Comparison of ENCODE assay signal across 8 cellular contexts in genomic region chr14:103847439-103847953, GRCh38. TPM values are rescaled to one million over a fixed set of nuclear protein-coding genes. Genes with fewer than 3 reads are reported as not detected.
DNase-seq lines count a peak whose midpoint lies in the region; ATAC-seq and TF ChIP-seq lines count a peak whose summit lies in the region.

PPP1R13B (minus strand) TSS chr14:103847575; CDS start chr14:103847307, 268 bp downstream.

- no peaks in the 10 kb centered on the region for H3K9me3 ChIP-seq in neuron (ENCODE audit: low read length)
- H3K9me3 ChIP-seq in stomach smooth muscle (ENCODE audit: control insufficient read depth in 2 of 2, low read length in 2 of 2), result no peaks in the 10 kb centered on the region

- H2AFZ ChIP-seq in neuron (ENCODE audit: low read depth, low read length), result peak within 1 kb of the TSS; percentile 92

- H3K27me3 ChIP-seq in foreskin keratinocyte, result no peaks in the 10 kb centered on the region
- peaks cover 33% of the 10 kb centered on the region for H3K27me3 ChIP-seq in neuron (ENCODE audit: insufficient read depth, low read length)
- no peaks in the 10 kb centered on the region for H3K27me3 ChIP-seq in stomach smooth muscle (ENCODE audit: control insufficient read depth in 1 of 2, insufficient read depth in 2 of 2, low read length in 2 of 2)

- H3K9ac ChIP-seq in stomach smooth muscle (ENCODE audit: low read length in 2 of 2), result peak within 1 kb of the TSS; percentile 51 to 55

- H3K4me3 ChIP-seq in neuron (ENCODE audit: low read length), result peak within 1 kb of the TSS; percentile 63
- H3K4me3 ChIP-seq in stomach smooth muscle (ENCODE audit: low read length in 2 of 2), result peak within 1 kb of the TSS; percentile 62 to 83

- ATAC-seq in GM21825 (IDR thresholded peaks at IDR 0.05; ENCODE audit: unreplicated experiment), result peak; percentile 82
- ATAC-seq in foreskin keratinocyte, result peak; percentile 94

- TF ChIP-seq CTCF in foreskin keratinocyte (conservative IDR thresholded peaks at IDR 0.05), result no peak

- DNase-seq in Daoy (ENCODE audit: low read depth) (peak; percentile 96), Kasumi-1 (lab: John Stamatoyannopoulos, UW) (peak; percentile 34 to 39), foreskin keratinocyte (peak; percentile 51 to 64)
- peak; percentile 92 for DNase-seq in activated gamma-delta T cell treated with anti-CD3 and anti-CD28 coated beads, Interleukin-2, amount 50 U/mL, for 16 hours (ENCODE audit: low read depth)

- H3K36me3 ChIP-seq in neuron (ENCODE audit: insufficient read depth, low read length) (no peaks in the 10 kb centered on the region), stomach smooth muscle (ENCODE audit: control insufficient read depth in 2 of 2, insufficient read depth in 2 of 2, low read length in 2 of 2) (no peaks in the 10 kb centered on the region)

- H3K4me1 ChIP-seq in foreskin keratinocyte (peaks cover 8% of the 10 kb centered on the region), neuron (ENCODE audit: insufficient read depth, low read length) (peaks cover 16% of the 10 kb centered on the region), stomach smooth muscle (ENCODE audit: control insufficient read depth, insufficient read depth, low read length) (peaks cover 15% of the 10 kb centered on the region)

- H3K27ac ChIP-seq in foreskin keratinocyte (peak within 1 kb of the TSS; percentile 74), stomach smooth muscle (ENCODE audit: low read length) (peak within 1 kb of the TSS; percentile 53)

- TF ChIP-seq POLR2A in Raji (IDR thresholded peaks at IDR 0.05; ENCODE audit: insufficient read depth, low read depth, low read length), result peak; percentile 52

RNA-seq across cellular contexts. Expression of gene PPP1R13B, which starts in this region (rescaled TPM):
- total RNA-seq in Daoy (2014; rRNA removed; shearing (Covaris generic)), result 5.7 and 7.1 TPM in 2 replicates
- total RNA-seq in foreskin keratinocyte, result 10.5 and 12.4 TPM in 2 replicates
- 5.4 and 6.8 TPM in 2 replicates for polyA plus RNA-seq in foreskin keratinocyte

Comparison
In these comparisons a context has a peak if more than half of its experiments do, and no peak if none do; other contexts are left out.
1. Peak in every context shown above with its lines: DNase-seq, ATAC-seq, H3K4me3 ChIP-seq and H3K27ac ChIP-seq.
2. DNase-seq: peak in every context shown above with its lines; median percentile 96 in Daoy; 92 in activated gamma-delta T cell treated with anti-CD3 and anti-CD28 coated beads, Interleukin-2, amount 50 U/mL, for 16 hours; 58 in foreskin keratinocyte; 36 in Kasumi-1.